14 cellular contexts compared by ENCODE assay signal in genomic region chr13:21686761-21687391, GRCh38. TPM values are rescaled to one million over a fixed set of nuclear protein-coding genes. Genes with fewer than 3 reads are reported as not detected.
A peak's percentile ranks its signal among the peaks of the same experiment; 100 is the strongest.
DNase-seq lines count a peak whose midpoint lies in the region; ATAC-seq and TF ChIP-seq lines count a peak whose summit lies in the region.
"Had no signal": no experiment of that assay in that cellular context is flagged by ENCODE, and none has a peak within 500 bp of the region (broad histone marks: within the 10 kb centered on the region; RNA-seq: fewer than 3 reads in every experiment).

No MANE protein-coding gene starts in this region.

- H3K36me3 ChIP-seq in right atrium auricular region, result no peaks in the 10 kb centered on the region
- no peaks in the 10 kb centered on the region for H3K36me3 ChIP-seq in BE2C
- H3K36me3 ChIP-seq: brain microvascular endothelial cell, upper lobe of left lung had no signal

- POLR2A ChIA-PET in T-cell (lab: Charles Lee), result no interaction called here

- H3K4me1 Mint-ChIP-seq in activated naive CD4-positive, alpha-beta T cell treated with anti-CD3 and anti-CD28 coated beads for 36 hours (ENCODE audit: low read depth), result peaks cover 6% of the 10 kb centered on the region
- H3K4me1 Mint-ChIP-seq in stimulated activated naive B cell treated with anti-CD40 and anti-IgM and Interleukin-4, amounts not matched to agents 10 μg/mL and 1 μg/mL and 100 μg/mL, for 72 hours, result peaks cover 0 to 2% of the 10 kb centered on the region in 2 donors
- no peaks in the 10 kb centered on the region for H3K4me1 Mint-ChIP-seq in T-cell
- H3K4me1 Mint-ChIP-seq: WTC11 had no signal

- no peaks in the 10 kb centered on the region for H3K27me3 Mint-ChIP-seq in activated naive CD4-positive, alpha-beta T cell treated with anti-CD3 and anti-CD28 coated beads for 36 hours (ENCODE audit: low read depth)
- H3K27me3 Mint-ChIP-seq in stimulated activated naive B cell treated with anti-CD40 and anti-IgM and Interleukin-4, amounts not matched to agents 10 μg/mL and 1 μg/mL and 100 μg/mL, for 72 hours, result peaks cover 28 to 38% of the 10 kb centered on the region in 2 donors
- peaks cover 0 to 2% of the 10 kb centered on the region in 2 donors for H3K27me3 Mint-ChIP-seq in T-cell

- CTCF ChIA-PET in activated naive CD4-positive, alpha-beta T cell treated with anti-CD3 and anti-CD28 coated beads for 36 hours (lab: Charles Lee), result interaction anchor here (1.1 kb wide), 1 partner anchor 58 kb away, joined by 4 read pairs; no protein-coding TSS in a partner anchor
- CTCF ChIA-PET in T-cell (lab: Charles Lee), result no interaction called here

- no peak overlapping the region for H3K27ac Mint-ChIP-seq in activated naive CD4-positive, alpha-beta T cell treated with anti-CD3 and anti-CD28 coated beads for 36 hours
- H3K27ac Mint-ChIP-seq in stimulated activated naive B cell treated with anti-CD40 and anti-IgM and Interleukin-4, amounts not matched to agents 10 μg/mL and 1 μg/mL and 100 μg/mL, for 72 hours, result no peak overlapping the region
- H3K27ac Mint-ChIP-seq in T-cell, result no peak overlapping the region
- H3K27ac Mint-ChIP-seq: WTC11 had no signal

- H3K4me3 Mint-ChIP-seq in activated naive CD4-positive, alpha-beta T cell treated with anti-CD3 and anti-CD28 coated beads for 36 hours, result no peak overlapping the region
- no peak overlapping the region for H3K4me3 Mint-ChIP-seq in stimulated activated naive B cell treated with anti-CD40 and anti-IgM and Interleukin-4, amounts not matched to agents 10 μg/mL and 1 μg/mL and 100 μg/mL, for 72 hours
- no peak overlapping the region for H3K4me3 Mint-ChIP-seq in T-cell
- H3K4me3 Mint-ChIP-seq: WTC11 had no signal

- H3K36me3 Mint-ChIP-seq in activated naive CD4-positive, alpha-beta T cell treated with anti-CD3 and anti-CD28 coated beads for 36 hours (ENCODE audit: low read depth), result no peaks in the 10 kb centered on the region
- no peaks in the 10 kb centered on the region for H3K36me3 Mint-ChIP-seq in stimulated activated naive B cell treated with anti-CD40 and anti-IgM and Interleukin-4, amounts not matched to agents 10 μg/mL and 1 μg/mL and 100 μg/mL, for 72 hours
- H3K36me3 Mint-ChIP-seq in T-cell, result peaks cover 6% of the 10 kb centered on the region
- H3K36me3 Mint-ChIP-seq: WTC11 had no signal

- H3K9me3 Mint-ChIP-seq in activated naive CD4-positive, alpha-beta T cell treated with anti-CD3 and anti-CD28 coated beads for 36 hours, result no peaks in the 10 kb centered on the region
- H3K9me3 Mint-ChIP-seq in stimulated activated naive B cell treated with anti-CD40 and anti-IgM and Interleukin-4, amounts not matched to agents 10 μg/mL and 1 μg/mL and 100 μg/mL, for 72 hours, result no peaks in the 10 kb centered on the region
- H3K9me3 Mint-ChIP-seq in T-cell, result no peaks in the 10 kb centered on the region
- H3K9me3 Mint-ChIP-seq: WTC11 had no signal

- no peak overlapping the region for H3K27ac ChIP-seq in right atrium auricular region
- H3K27ac ChIP-seq: brain microvascular endothelial cell, upper lobe of left lung had no signal

- ATAC-seq in GM21786 (IDR thresholded peaks at IDR 0.05; ENCODE audit: unreplicated experiment) (peak; percentile 95), HG03439 (IDR thresholded peaks at IDR 0.05; ENCODE audit: unreplicated experiment) (peak; percentile 91), T-cell (replicated peaks in 1 of 4) (no peak)
- peak; percentile 55 to 82 for ATAC-seq in stimulated activated naive B cell treated with anti-CD40 and anti-IgM and Interleukin-4, amounts not matched to agents 10 μg/mL and 1 μg/mL and 100 μg/mL, for 72 hours (replicated peaks)
- ATAC-seq: PC-3, WTC11 had no signal

- DNase-seq in activated naive CD4-positive, alpha-beta T cell treated with anti-CD3 and anti-CD28 coated beads for 36 hours, result peak; percentile 60
- no peak for DNase-seq in activated naive CD4-positive, alpha-beta T cell (lab: John Stamatoyannopoulos, UW)
- no peak for DNase-seq in stimulated activated naive B cell treated with anti-CD40 and anti-IgM and Interleukin-4, amounts not matched to agents 10 μg/mL and 1 μg/mL and 100 μg/mL, for 72 hours
- DNase-seq in right atrium auricular region (ENCODE audit: low spot score), result no peak
- DNase-seq in BE2C, result no peak
- no peak for DNase-seq in T-cell
- DNase-seq: AML-193, brain microvascular endothelial cell, Karpas-422, PC-3, upper lobe of left lung had no signal

- peaks cover 0 to 14% of the 10 kb centered on the region in 2 donors for H3K4me1 ChIP-seq in right atrium auricular region
- no peaks in the 10 kb centered on the region for H3K4me1 ChIP-seq in BE2C
- H3K4me1 ChIP-seq: upper lobe of left lung had no signal

- no peaks in the 10 kb centered on the region for H3K9me3 ChIP-seq in right atrium auricular region
- H3K9me3 ChIP-seq in BE2C, result no peaks in the 10 kb centered on the region
- H3K9me3 ChIP-seq: upper lobe of left lung had no signal

- TF ChIP-seq CTCF in right atrium auricular region (IDR thresholded peaks at IDR 0.05) (no peak), BE2C (IDR thresholded peaks at IDR 0.05; ENCODE audit: low read depth, low read length) (no peak)

- H3K27me3 ChIP-seq in right atrium auricular region (no peaks in the 10 kb centered on the region), BE2C (peaks cover 7% of the 10 kb centered on the region; the same call in 1 of the 2 replicates)
- H3K27me3 ChIP-seq: brain microvascular endothelial cell, upper lobe of left lung had no signal

- intact Hi-C loops in activated naive CD4-positive, alpha-beta T cell treated with anti-CD3 and anti-CD28 coated beads for 36 hours (cut with micrococcal nuclease), result loop anchor here (2.0 to 5.0 kb wide), 2 partner anchors 16 to 1690 kb away; partner anchors contain the start of gene FGF9

- H3K4me3 ChIP-seq in right atrium auricular region (no peak overlapping the region), BE2C (ENCODE audit: low read depth, low read length) (no peak overlapping the region)
- H3K4me3 ChIP-seq: upper lobe of left lung had no signal

RNA-seq across cellular contexts. Expression of gene FGF9, which starts 16.0 kb away (rescaled TPM):
- total RNA-seq in activated naive CD4-positive, alpha-beta T cell treated with anti-CD3 and anti-CD28 coated beads for 36 hours, result not detected
- total RNA-seq in right atrium auricular region (1 to 10 TPM; 3.2 to 5.9 TPM), T-cell (1 to 10 TPM; 1.2 to 3.7 (median 2.9) TPM)
- not detected for polyA plus RNA-seq in BE2C (2012; ENCODE audit: insufficient read depth, insufficient read length, low read depth)
- total RNA-seq: PC-3 had no signal

Comparison
In these comparisons a context has a peak if more than half of its experiments do, and no peak if none do; other contexts are left out.
1. ATAC-seq: peak in GM21786 (single experiment), HG03439 (single experiment) and stimulated activated naive B cell treated with anti-CD40 and anti-IgM and Interleukin-4, amounts not matched to agents 10 μg/mL and 1 μg/mL and 100 μg/mL, for 72 hours (2 of 2); none in T-cell (0 of 4).